In the genomic region with DNA sequence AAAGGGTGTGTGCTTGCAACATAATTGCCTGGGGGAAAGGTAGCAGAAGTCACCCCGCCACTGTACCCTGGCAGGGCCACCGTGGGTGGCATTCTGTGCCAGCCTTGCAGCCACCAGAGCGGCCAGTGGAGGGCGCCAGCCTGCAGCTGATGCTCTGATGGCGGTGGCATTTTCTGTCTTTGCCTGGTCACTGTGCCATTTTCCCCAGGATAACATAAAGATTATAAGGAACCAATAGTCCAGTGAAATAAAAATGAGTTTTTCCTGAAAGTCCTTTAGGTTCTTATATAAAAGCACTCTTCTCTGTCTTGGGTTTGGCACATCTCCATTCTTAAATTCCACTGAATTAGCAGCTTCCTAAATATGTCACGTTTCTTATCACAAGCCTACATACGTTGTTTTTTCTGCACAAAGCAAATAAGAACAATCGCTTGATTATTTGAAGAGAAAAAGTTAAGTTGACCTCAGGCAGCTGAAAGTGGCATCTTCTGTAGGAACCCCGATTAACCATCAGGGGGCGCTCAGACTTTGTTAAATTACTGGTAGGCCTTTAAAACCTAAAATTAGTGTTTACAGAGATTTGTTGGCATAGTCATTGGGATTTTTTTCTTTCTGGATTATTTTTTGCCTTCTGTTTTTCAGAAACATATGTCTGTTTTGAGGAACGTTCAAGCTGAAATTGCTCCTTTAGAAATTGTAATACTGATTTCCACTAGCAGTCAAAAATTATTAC, we compare ENCODE assay signal across 8 cellular contexts.
DNase-seq lines count a peak whose midpoint lies in the region; ATAC-seq, FAIRE-seq and TF ChIP-seq lines count a peak whose summit lies in the region.

No MANE protein-coding gene starts in this region.

- no peaks in the 10 kb centered on the region for H3K36me3 Mint-ChIP-seq in natural killer cell treated with Interleukin-12 subunit alpha and Interleukin-12 subunit beta and Interleukin-15 and Interleukin-18, amount 100 ng/mL, for 72 hours

- no peaks in the 10 kb centered on the region for H3K27me3 Mint-ChIP-seq in natural killer cell treated with Interleukin-12 subunit alpha and Interleukin-12 subunit beta and Interleukin-15 and Interleukin-18, amount 100 ng/mL, for 72 hours

- H3K36me3 ChIP-seq in PC-3 (ENCODE audit: low read depth, low read length) = no peaks in the 10 kb centered on the region
- H3K36me3 ChIP-seq in esophagus squamous epithelium = peaks cover 0 to 30% (median 0%) of the 10 kb centered on the region in 3 donors

- FAIRE-seq in GM12892 (lab: Jason Lieb, UNC) = no peak

- H3K27ac ChIP-seq in PC-3 (ENCODE audit: low read length) (peak overlapping the region; percentile 6; the same call in 1 of the 2 replicates), esophagus squamous epithelium (no peak overlapping the region)

- peak overlapping the region; percentile 46 for H3K4me2 ChIP-seq in PC-3 (ENCODE audit: low read length)

- peak overlapping the region; percentile 11; the same call in 1 of the 2 replicates for H3K4me3 ChIP-seq in PC-3 (ENCODE audit: low read length)
- no peak overlapping the region for H3K4me3 ChIP-seq in esophagus squamous epithelium

- H3K9me2 ChIP-seq in PC-3 (replicated peaks; ENCODE audit: low read length) = no peaks in the 10 kb centered on the region

- TF ChIP-seq CTCF in PC-3 (conservative IDR thresholded peaks at IDR 0.05; ENCODE audit: low read depth, low read length) (peak; percentile 97), esophagus squamous epithelium (IDR thresholded peaks at IDR 0.05) (peak; percentile 60 to 81 (median 69))

- ATAC-seq in PC-3 = peak; percentile 79
- peak; percentile 65 to 70 for ATAC-seq in natural killer cell treated with Interleukin-12 subunit alpha and Interleukin-12 subunit beta and Interleukin-15 and Interleukin-18, amount 100 ng/mL, for 72 hours
- peak; percentile 72 for ATAC-seq in stimulated activated naive CD8-positive, alpha-beta T cell treated with anti-CD3 and anti-CD28 coated beads, Interleukin-15, Interleukin-2, amounts not matched to agents 100 U/mL and 50 U/mL, for 24 hours
- ATAC-seq in HG03457 (IDR thresholded peaks at IDR 0.05; ENCODE audit: unreplicated experiment) = no peak

- POLR2A ChIA-PET in PC-3 (lab: Charles Lee; ENCODE audit: unreplicated experiment) = no interaction called here

- BruUV-seq in PC-3 (replicated peaks; lab: Mats Ljungman, UMichigan) = no TSS peak

- no peak overlapping the region for H3K9ac ChIP-seq in PC-3 (ENCODE audit: low read length)

- H3F3A ChIP-seq in PC-3 (ENCODE audit: low read length, unreplicated experiment) = no peaks in the 10 kb centered on the region

- H3K4me1 Mint-ChIP-seq in natural killer cell treated with Interleukin-12 subunit alpha and Interleukin-12 subunit beta and Interleukin-15 and Interleukin-18, amount 100 ng/mL, for 72 hours (ENCODE audit: low read depth in 2 of 2) = peaks cover 5 to 6% of the 10 kb centered on the region in 2 donors

- H3K79me2 ChIP-seq in PC-3 (ENCODE audit: low read length) = no peaks in the 10 kb centered on the region

- H3K9me3 ChIP-seq in PC-3 (ENCODE audit: low read length) (no peaks in the 10 kb centered on the region), esophagus squamous epithelium (no peaks in the 10 kb centered on the region)

- in situ Hi-C loops in KBM-7 (cut with MboI; ENCODE audit: low pct_unique_long_range_greater_than_20kb, low sequenced_read_pairs) = loop anchor here (10.0 to 25.0 kb wide), 3 partner anchors 269 to 376 kb away; no protein-coding TSS in a partner anchor

- DNase-seq in GM12892 (ENCODE audit: insufficient read length) = peak; percentile 22
- DNase-seq in KBM-7 = peak; percentile 81
- DNase-seq in PC-3 = peak; percentile 86
- peak; percentile 61 for DNase-seq in activated T-cell treated with anti-CD3 and anti-CD28 coated beads, Interleukin-2, amount 50 U/mL, for 1 hour
- no peak for DNase-seq in esophagus squamous epithelium (lab: John Stamatoyannopoulos, UW)
- DNase-seq in natural killer cell treated with Interleukin-12 subunit alpha and Interleukin-12 subunit beta and Interleukin-15 and Interleukin-18, amount 100 ng/mL, for 72 hours (ENCODE audit: low spot score) = peak; percentile 71
- DNase-seq in stimulated activated naive CD8-positive, alpha-beta T cell treated with anti-CD3 and anti-CD28 coated beads, Interleukin-15, Interleukin-2, amounts not matched to agents 100 U/mL and 50 U/mL, for 24 hours = peak; percentile 78

- TF ChIP-seq POLR2A in GM12892 (IDR thresholded peaks at IDR 0.05; ENCODE audit: low read depth, low read length) (no peak), esophagus squamous epithelium (IDR thresholded peaks at IDR 0.05) (no peak)

- peak overlapping the region; percentile 51 for H2AFZ ChIP-seq in PC-3 (ENCODE audit: low read length)

- no peaks in the 10 kb centered on the region for H4K20me1 ChIP-seq in PC-3 (ENCODE audit: low read length)

- no peak overlapping the region for H3K27ac Mint-ChIP-seq in natural killer cell treated with Interleukin-12 subunit alpha and Interleukin-12 subunit beta and Interleukin-15 and Interleukin-18, amount 100 ng/mL, for 72 hours

- peaks cover 19% of the 10 kb centered on the region for H3K4me1 ChIP-seq in PC-3 (ENCODE audit: insufficient read depth, low read length)
- H3K4me1 ChIP-seq in esophagus squamous epithelium = peaks cover 0 to 11% (median 3%) of the 10 kb centered on the region in 3 donors

- H3K9me3 Mint-ChIP-seq in natural killer cell treated with Interleukin-12 subunit alpha and Interleukin-12 subunit beta and Interleukin-15 and Interleukin-18, amount 100 ng/mL, for 72 hours = no peaks in the 10 kb centered on the region

- WGBS in esophagus squamous epithelium, 2 donors = 7 to 9% methylated on average over 11 of the region's 11 CpGs

- CTCF ChIA-PET in PC-3 (lab: Charles Lee) = interaction anchor here (0.6 to 1.8 kb wide), 7 partner anchors 53 to 1077 kb away, joined by 3 to 18 read pairs (median 4); no protein-coding TSS in a partner anchor

- intact Hi-C loops in PC-3 (cut with micrococcal nuclease) = loop anchor here (1.0 to 5.0 kb wide), 6 partner anchors 66 to 372 kb away; a partner anchor contains a TSS
- intact Hi-C loops in esophagus squamous epithelium (cut with DNase I) = loop anchor here (2.0 to 10.0 kb wide), 2 partner anchors 271 to 371 kb away; no protein-coding TSS in a partner anchor

- no peaks in the 10 kb centered on the region for H3K27me3 ChIP-seq in PC-3 (ENCODE audit: low read length)
- H3K27me3 ChIP-seq in esophagus squamous epithelium = no peaks in the 10 kb centered on the region

- H3K4me3 Mint-ChIP-seq in natural killer cell treated with Interleukin-12 subunit alpha and Interleukin-12 subunit beta and Interleukin-15 and Interleukin-18, amount 100 ng/mL, for 72 hours = no peak overlapping the region
